ENCODE assay signal across 19 cellular contexts in the genomic region with DNA sequence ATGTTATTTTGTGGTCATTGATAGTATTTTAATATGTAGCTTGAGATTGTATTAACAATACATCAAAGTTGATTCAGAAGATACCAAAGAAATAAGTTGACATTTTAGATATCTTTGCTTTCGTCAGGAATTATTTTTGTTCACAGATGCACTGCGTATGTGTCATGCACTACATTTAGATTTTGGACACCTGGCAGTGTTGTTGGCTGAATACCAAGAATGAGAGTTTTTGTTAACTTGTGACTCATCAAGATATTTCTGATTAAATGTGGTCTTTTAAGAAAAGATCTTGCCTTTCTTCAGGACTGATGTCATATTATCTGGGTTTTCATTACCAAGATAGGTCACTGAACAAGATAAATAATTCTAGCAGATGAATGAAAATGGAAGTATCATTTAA.
DNase-seq lines count a peak whose midpoint lies in the region; TF ChIP-seq lines count a peak whose summit lies in the region.
"Had no signal": no experiment of that assay in that cellular context is flagged by ENCODE, and none has a peak within 500 bp of the region (broad histone marks: within the 10 kb centered on the region; RNA-seq: fewer than 3 reads in every experiment).

No MANE protein-coding gene starts in this region.

- H3K9me3 ChIP-seq in effector memory CD4-positive, alpha-beta T cell (ENCODE audit: control insufficient read depth, low read length) = no peaks in the 10 kb centered on the region
- no peaks in the 10 kb centered on the region for H3K9me3 ChIP-seq in uterus

- no peaks in the 10 kb centered on the region for H3K36me3 ChIP-seq in effector memory CD4-positive, alpha-beta T cell (ENCODE audit: control insufficient read depth, insufficient read depth, low read length)
- H3K36me3 ChIP-seq in uterus = no peaks in the 10 kb centered on the region

- no peak for TF ChIP-seq POLR2A in uterus (IDR thresholded peaks at IDR 0.05)

- H3K27me3 ChIP-seq in effector memory CD4-positive, alpha-beta T cell (replicated peaks; ENCODE audit: control insufficient read depth, insufficient read depth, low read length, poor library complexity, severe bottlenecking) = no peaks in the 10 kb centered on the region
- no peaks in the 10 kb centered on the region for H3K27me3 ChIP-seq in uterus
- H3K27me3 ChIP-seq: dorsolateral prefrontal cortex had no signal

- H3K27ac ChIP-seq in effector memory CD4-positive, alpha-beta T cell (ENCODE audit: insufficient read depth, low read length, poor library complexity, severe bottlenecking) = no peak overlapping the region
- H3K27ac ChIP-seq in uterus = no peak overlapping the region
- H3K27ac ChIP-seq: dorsolateral prefrontal cortex had no signal

- intact Hi-C loops in activated naive CD4-positive, alpha-beta T cell treated with anti-CD3 and anti-CD28 coated beads for 36 hours (cut with micrococcal nuclease) = no loop called here
- intact Hi-C loops in uterus (cut with DNase I; ENCODE audit: low total_unique reads) = no loop called here

- no peak for TF ChIP-seq CTCF in uterus (IDR thresholded peaks at IDR 0.05)

- CTCF ChIA-PET in activated naive CD4-positive, alpha-beta T cell treated with anti-CD3 and anti-CD28 coated beads for 36 hours (lab: Charles Lee) = no interaction called here

- H3K4me1 Mint-ChIP-seq in activated naive CD4-positive, alpha-beta T cell treated with anti-CD3 and anti-CD28 coated beads for 36 hours (ENCODE audit: low read depth) = no peaks in the 10 kb centered on the region
- H3K4me1 Mint-ChIP-seq in activated T-cell treated with anti-CD3 and anti-CD28 coated beads, Interleukin-2, amount 50 U/mL, for 24 hours (ENCODE audit: low read depth) = no peaks in the 10 kb centered on the region
- H3K4me1 Mint-ChIP-seq: brain had no signal

- H3K9me3 Mint-ChIP-seq in activated naive CD4-positive, alpha-beta T cell treated with anti-CD3 and anti-CD28 coated beads for 36 hours = no peaks in the 10 kb centered on the region
- H3K9me3 Mint-ChIP-seq in activated T-cell treated with anti-CD3 and anti-CD28 coated beads, Interleukin-2, amount 50 U/mL, for 24 hours = peaks cover 3% of the 10 kb centered on the region
- H3K9me3 Mint-ChIP-seq: brain, nephron had no signal

- no peaks in the 10 kb centered on the region for H3K36me3 Mint-ChIP-seq in activated naive CD4-positive, alpha-beta T cell treated with anti-CD3 and anti-CD28 coated beads for 36 hours (ENCODE audit: low read depth)
- H3K36me3 Mint-ChIP-seq in activated T-cell treated with anti-CD3 and anti-CD28 coated beads, Interleukin-2, amount 50 U/mL, for 24 hours (ENCODE audit: low read depth) = no peaks in the 10 kb centered on the region
- H3K36me3 Mint-ChIP-seq: brain had no signal

- no peak overlapping the region for H3K4me3 ChIP-seq in effector memory CD4-positive, alpha-beta T cell (ENCODE audit: insufficient read depth, low read depth, low read length, poor library complexity, severe bottlenecking)
- H3K4me3 ChIP-seq in uterus = no peak overlapping the region
- H3K4me3 ChIP-seq: dorsolateral prefrontal cortex had no signal

- H3K4me1 ChIP-seq in effector memory CD4-positive, alpha-beta T cell (ENCODE audit: control insufficient read depth, insufficient read depth, low read length, poor library complexity, severe bottlenecking) = no peaks in the 10 kb centered on the region
- no peaks in the 10 kb centered on the region for H3K4me1 ChIP-seq in uterus

- H3K27me3 Mint-ChIP-seq in activated naive CD4-positive, alpha-beta T cell treated with anti-CD3 and anti-CD28 coated beads for 36 hours (ENCODE audit: low read depth) = no peaks in the 10 kb centered on the region
- no peaks in the 10 kb centered on the region for H3K27me3 Mint-ChIP-seq in activated T-cell treated with anti-CD3 and anti-CD28 coated beads, Interleukin-2, amount 50 U/mL, for 24 hours
- H3K27me3 Mint-ChIP-seq: CD4-positive, alpha-beta T cell; progenitor cell of endocrine pancreas had no signal

- DNase-seq in EL = peak; percentile 54
- peak; percentile 79 for DNase-seq in M059J (ENCODE audit: low read depth)
- peak; percentile 73 for DNase-seq in amniotic epithelial cell (ENCODE audit: low read depth)
- peak; percentile 71 for DNase-seq in glomerular visceral epithelial cell (ENCODE audit: extremely low spot score)
- DNase-seq in effector memory CD4-positive, alpha-beta T cell = no peak
- no peak for DNase-seq in activated naive CD4-positive, alpha-beta T cell treated with anti-CD3 and anti-CD28 coated beads for 36 hours
- no peak for DNase-seq in activated T-cell treated with anti-CD3 and anti-CD28 coated beads, Interleukin-2, amount 50 U/mL, for 24 hours
- no peak for DNase-seq in uterus
- DNase-seq: activated naive CD4-positive, alpha-beta T cell treated with Interleukin-2 at 50 U/mL for 16 hours; CD4-positive, alpha-beta T cell; DMS79; dorsolateral prefrontal cortex; KBM-7; kidney glomerular epithelial cell; NCI-H1436; stimulated activated CD4-positive, alpha-beta T cell treated with anti-CD3 and anti-CD28 coated beads, Interleukin-4, amount 100 ng/mL, for 4 hours had no signal

- no peak overlapping the region for H3K27ac Mint-ChIP-seq in activated naive CD4-positive, alpha-beta T cell treated with anti-CD3 and anti-CD28 coated beads for 36 hours
- no peak overlapping the region for H3K27ac Mint-ChIP-seq in activated T-cell treated with anti-CD3 and anti-CD28 coated beads, Interleukin-2, amount 50 U/mL, for 24 hours
- H3K27ac Mint-ChIP-seq: brain; CD4-positive, alpha-beta T cell; nephron; progenitor cell of endocrine pancreas had no signal

- H3K4me3 Mint-ChIP-seq in activated naive CD4-positive, alpha-beta T cell treated with anti-CD3 and anti-CD28 coated beads for 36 hours = no peak overlapping the region
- H3K4me3 Mint-ChIP-seq in activated T-cell treated with anti-CD3 and anti-CD28 coated beads, Interleukin-2, amount 50 U/mL, for 24 hours = no peak overlapping the region
- H3K4me3 Mint-ChIP-seq: brain; CD4-positive, alpha-beta T cell; nephron had no signal

Comparison
In these comparisons a context has a peak if more than half of its experiments do, and no peak if none do; other contexts are left out.
1. DNase-seq: peak in EL (single experiment), M059J (single experiment), amniotic epithelial cell (single experiment) and glomerular visceral epithelial cell (single experiment); none in effector memory CD4-positive, alpha-beta T cell (0 of 3), activated naive CD4-positive, alpha-beta T cell treated with anti-CD3 and anti-CD28 coated beads for 36 hours (single experiment), activated T-cell treated with anti-CD3 and anti-CD28 coated beads, Interleukin-2, amount 50 U/mL, for 24 hours (single experiment) and uterus (0 of 2).